14 cellular contexts compared by ENCODE assay signal in the genomic region with DNA sequence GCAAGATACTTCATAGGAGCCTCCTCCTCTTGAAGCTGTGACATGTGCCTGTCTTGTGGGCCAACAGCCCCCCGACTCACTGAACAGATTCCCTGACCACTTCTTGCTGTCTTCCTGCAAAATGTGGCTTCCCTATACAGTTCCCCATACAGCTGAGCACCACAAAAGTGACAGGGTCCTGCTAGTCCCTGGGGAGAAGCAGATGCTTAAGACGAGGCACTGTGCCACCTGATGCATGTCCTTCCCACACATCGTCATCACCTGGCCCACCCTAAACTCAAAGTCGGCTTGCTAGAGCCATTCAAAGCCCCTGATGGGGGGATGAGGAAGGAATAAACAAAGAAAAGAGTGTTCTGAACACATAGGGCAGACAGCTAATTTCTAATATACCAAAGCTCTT. TPM values are rescaled to one million over a fixed set of nuclear protein-coding genes. Genes with fewer than 3 reads are reported as not detected.
DNase-seq lines count a peak whose midpoint lies in the region; ATAC-seq and TF ChIP-seq lines count a peak whose summit lies in the region.
"Had no signal": no experiment of that assay in that cellular context is flagged by ENCODE, and none has a peak within 500 bp of the region (broad histone marks: within the 10 kb centered on the region; RNA-seq: fewer than 3 reads in every experiment).

No MANE protein-coding gene starts in this region.

- H3K4me1 ChIP-seq in OCI-LY7 (ENCODE audit: insufficient read depth, low read length, poor library complexity, severe bottlenecking), result peaks cover 39% of the 10 kb centered on the region
- peaks cover 0 to 11% of the 10 kb centered on the region in 2 donors for H3K4me1 ChIP-seq in neuronal stem cell (ENCODE audit: control insufficient read depth in 2 of 2, insufficient read depth in 1 of 2, low read depth in 1 of 2, low read length in 2 of 2)
- H3K4me1 ChIP-seq in body of pancreas, result peaks cover 3% of the 10 kb centered on the region

- no peak for TF ChIP-seq POLR2A in body of pancreas (IDR thresholded peaks at IDR 0.05)

- no peak overlapping the region for H3K4ac ChIP-seq in neuronal stem cell (ENCODE audit: low read length)

- H2BK5ac ChIP-seq in neuronal stem cell (ENCODE audit: low read length), result no peak overlapping the region

- TF ChIP-seq CTCF in OCI-LY7 (conservative IDR thresholded peaks at IDR 0.05; ENCODE audit: low read length) (no peak), body of pancreas (IDR thresholded peaks at IDR 0.05) (no peak)

- H3K27ac ChIP-seq in OCI-LY7 (ENCODE audit: low read depth, low read length, poor library complexity, severe bottlenecking), result no peak overlapping the region
- H3K27ac ChIP-seq in neuronal stem cell (replicated peaks; ENCODE audit: low read length), result no peak overlapping the region
- no peak overlapping the region for H3K27ac ChIP-seq in body of pancreas

- CTCF ChIA-PET in OCI-LY7 (lab: Charles Lee; ENCODE audit: unreplicated experiment), result interaction anchor here (1.0 kb wide), 1 partner anchor 10 kb away, joined by 3 read pairs; no protein-coding TSS in a partner anchor

- H3K27me3 ChIP-seq in neuronal stem cell (ENCODE audit: control insufficient read depth in 3 of 3, insufficient read depth in 3 of 3, low read depth in 1 of 3, low read length in 3 of 3), result peaks cover 0 to 32% (median 0%) of the 10 kb centered on the region in 3 experiments
- H3K27me3 ChIP-seq in body of pancreas, result no peaks in the 10 kb centered on the region

- no peak overlapping the region for H4K8ac ChIP-seq in neuronal stem cell (ENCODE audit: low read depth, low read length)

- no peak overlapping the region for H2BK12ac ChIP-seq in neuronal stem cell (ENCODE audit: low read length)

- no peaks in the 10 kb centered on the region for H3K9me2 ChIP-seq in OCI-LY7 (ENCODE audit: insufficient read depth, low read length)

- DNase-seq in OCI-LY7 (ENCODE audit: low spot score), result peak; percentile 57
- no peak for DNase-seq in neuronal stem cell (ENCODE audit: low spot score)
- no peak for DNase-seq in body of pancreas
- DNase-seq: Calu3; CD4-positive, alpha-beta T cell; COR-L47; DMS53; DND-41; H9 had no signal

- WGBS in neuronal stem cell (ENCODE audit: extremely low coverage in 2 of 2, insufficient read length in 2 of 2, insufficient replicate concordance in 1 of 2), 2 donors, result no CpG with 5 or more reads among the region's 4 CpGs
- 56 to 71% methylated on average over 4 of the region's 4 CpGs for WGBS in body of pancreas, 2 donors

- H3K18ac ChIP-seq in neuronal stem cell (ENCODE audit: low read length), result peak overlapping the region; percentile 57

- intact Hi-C loops in OCI-LY7 (cut with micrococcal nuclease; ENCODE audit: unreplicated experiment) (no loop called here), body of pancreas (cut with DNase I) (no loop called here)

- BruUV-seq in OCI-LY7 (replicated peaks; lab: Mats Ljungman, UMichigan), result no TSS peak

- peak overlapping the region; percentile 2 for H2BK120ac ChIP-seq in neuronal stem cell (ENCODE audit: low read depth, low read length)

- H4K20me1 ChIP-seq in OCI-LY7 (ENCODE audit: insufficient read depth, low read length), result no peaks in the 10 kb centered on the region

- H3K23ac ChIP-seq in neuronal stem cell (ENCODE audit: low read depth, low read length, poor library complexity), result no peak overlapping the region

- H3K79me1 ChIP-seq in neuronal stem cell (ENCODE audit: low read depth, low read length), result no peaks in the 10 kb centered on the region

- no peak overlapping the region for H4K91ac ChIP-seq in neuronal stem cell (ENCODE audit: low read depth, low read length, poor library complexity)

- H3K79me2 ChIP-seq in OCI-LY7 (ENCODE audit: insufficient read depth, low read depth, low read length), result no peaks in the 10 kb centered on the region

- H2BK15ac ChIP-seq in neuronal stem cell (ENCODE audit: low read length), result no peak overlapping the region

- H3K14ac ChIP-seq in neuronal stem cell (ENCODE audit: low read length), result no peak overlapping the region

- H3K4me2 ChIP-seq in OCI-LY7 (ENCODE audit: low read length) (peak overlapping the region; percentile 50), neuronal stem cell (ENCODE audit: insufficient read depth, low read length, poor library complexity, severe bottlenecking) (no peak overlapping the region)
- H3K4me2 ChIP-seq: GM23338 had no signal

- H3K9ac ChIP-seq in neuronal stem cell (ENCODE audit: low read depth, low read length, poor library complexity), result no peak overlapping the region

- ATAC-seq in GM18868 (IDR thresholded peaks at IDR 0.05; ENCODE audit: unreplicated experiment) (peak; percentile 29), HG02610 (IDR thresholded peaks at IDR 0.05; ENCODE audit: unreplicated experiment) (no peak), body of pancreas (no peak), HG03520 (IDR thresholded peaks at IDR 0.05; ENCODE audit: unreplicated experiment) (no peak)
- ATAC-seq: GM23338, HCT116 had no signal

- H3K36me3 ChIP-seq in OCI-LY7 (ENCODE audit: insufficient read depth, low read length) (no peaks in the 10 kb centered on the region), neuronal stem cell (replicated peaks in 1 of 2; ENCODE audit: control insufficient read depth in 2 of 2, insufficient read depth in 2 of 2, low read length in 2 of 2) (no peaks in the 10 kb centered on the region), body of pancreas (replicated peaks in 1 of 2; ENCODE audit: insufficient read depth in 1 of 2, low read depth in 2 of 2) (no peaks in the 10 kb centered on the region)

- H3K9me3 ChIP-seq in OCI-LY7 (ENCODE audit: low read length) (no peaks in the 10 kb centered on the region), neuronal stem cell (replicated peaks in 1 of 2; ENCODE audit: control insufficient read depth in 2 of 2, insufficient read depth in 1 of 2, low read depth in 1 of 2, low read length in 2 of 2) (no peaks in the 10 kb centered on the region), body of pancreas (no peaks in the 10 kb centered on the region)

- POLR2A ChIA-PET in OCI-LY7 (lab: Charles Lee), result no interaction called here

- H2AFZ ChIP-seq in OCI-LY7 (ENCODE audit: low read length) (no peak overlapping the region), neuronal stem cell (ENCODE audit: low read length) (no peak overlapping the region)

- H3K4me3 ChIP-seq in OCI-LY7 (ENCODE audit: low read depth, low read length, poor library complexity, severe bottlenecking), result no peak overlapping the region
- H3K4me3 ChIP-seq in neuronal stem cell (ENCODE audit: low read length in 2 of 2), result no peak overlapping the region
- no peak overlapping the region for H3K4me3 ChIP-seq in body of pancreas
- H3K4me3 ChIP-seq: GM23338 had no signal

- H2AK5ac ChIP-seq in neuronal stem cell (ENCODE audit: low read depth, low read length), result no peak overlapping the region

RNA-seq across cellular contexts. Expression of a gene that starts 29.2 kb away (rescaled TPM):
- total RNA-seq in OCI-LY7 (2014; rRNA removed; shearing (Covaris generic)), result 11.1 and 12.0 TPM in 2 replicates
- total RNA-seq in OCI-LY7 (2022), result 18.3 and 20.4 TPM in 2 replicates
- polyA plus RNA-seq in neuronal stem cell (2013, experiment 1 of 2), result 6.7 TPM
- 6.9 TPM for polyA plus RNA-seq in neuronal stem cell (2013, experiment 2 of 2)
- 10 to 100 TPM in 1 of 2 donors, 1 to 10 TPM in 1; 5.6 to 11.4 TPM for total RNA-seq in body of pancreas
